Comparison of ENCODE assay signal across 24 cellular contexts in the genomic region with DNA sequence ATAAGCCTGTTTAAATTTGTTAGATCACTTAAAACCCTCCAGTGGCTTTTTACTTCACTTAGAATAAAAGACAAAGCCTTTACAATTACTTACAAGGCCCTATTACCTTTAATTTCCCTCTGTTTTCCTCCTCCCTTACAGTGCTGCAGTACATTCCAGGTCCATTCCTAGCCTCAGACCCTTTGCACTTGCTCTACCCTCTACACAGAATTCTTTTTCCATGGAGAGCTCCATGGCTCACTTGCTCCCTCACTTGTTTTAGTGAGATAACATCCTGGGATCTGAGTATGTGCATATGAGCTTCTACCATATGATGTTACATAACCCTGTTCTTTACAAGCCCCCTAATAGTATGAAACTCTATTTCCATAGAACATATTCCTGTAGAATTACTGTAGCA. TPM values are rescaled to one million over a fixed set of nuclear protein-coding genes. Genes with fewer than 3 reads are reported as not detected.
"Had no signal": no experiment of that assay in that cellular context is flagged by ENCODE, and none has a peak within 500 bp of the region (broad histone marks: within the 10 kb centered on the region; RNA-seq: fewer than 3 reads in every experiment).

No MANE protein-coding gene starts in this region.

- H2AFZ ChIP-seq: hepatocyte had no signal

- H3K4me1 Mint-ChIP-seq: naive thymus-derived CD4-positive, alpha-beta T cell had no signal

- H3K9me3 Mint-ChIP-seq: naive thymus-derived CD4-positive, alpha-beta T cell had no signal

- H3K4me3 ChIP-seq: dorsolateral prefrontal cortex, hepatocyte, sigmoid colon, skin epidermis, stomach, thoracic aorta had no signal

- H3K36me3 Mint-ChIP-seq: naive thymus-derived CD4-positive, alpha-beta T cell had no signal

- DNase-seq: cortex of kidney; dorsolateral prefrontal cortex; effector CD8-positive, alpha-beta T cell; head of caudate nucleus; kidney; left colon; left ventricle myocardium superior; naive thymus-derived CD4-positive, alpha-beta T cell; posterior cingulate gyrus; sigmoid colon; stimulated activated CD4-positive, alpha-beta T cell treated with anti-CD3 and anti-CD28 coated beads, Interleukin-2, amount 100 ng/mL, for 24 hours; stimulated activated naive CD4-positive, alpha-beta T cell; stomach; substantia nigra; trophoblast cell had no signal

- H3K9me3 ChIP-seq: neutrophil, sigmoid colon, thoracic aorta had no signal

- H3K4me3 Mint-ChIP-seq: naive thymus-derived CD4-positive, alpha-beta T cell had no signal

- ATAC-seq: esophagus mucosa; left colon; left ventricle myocardium superior; naive thymus-derived CD4-positive, alpha-beta T cell had no signal

- H3K27ac Mint-ChIP-seq: naive thymus-derived CD4-positive, alpha-beta T cell had no signal

- H3K27ac ChIP-seq: dorsolateral prefrontal cortex, hepatocyte, neutrophil, sigmoid colon, skin epidermis, stomach, thoracic aorta had no signal

- H3K79me2 ChIP-seq: hepatocyte had no signal

- H3K27me3 ChIP-seq: dorsolateral prefrontal cortex, hepatocyte, neutrophil, sigmoid colon, stomach had no signal

- H3K36me3 ChIP-seq: neutrophil had no signal

- H3K4me2 ChIP-seq: hepatocyte had no signal

RNA-seq across cellular contexts. Expression of a gene that starts 24.4 kb away (rescaled TPM):
- total RNA-seq: mononuclear cell; naive thymus-derived CD4-positive, alpha-beta T cell had no signal
- polyA plus RNA-seq: naive thymus-derived CD4-positive, alpha-beta T cell had no signal

RNA-seq across cellular contexts. Expression of a gene that starts 24.6 kb away (rescaled TPM):
- total RNA-seq: esophagus mucosa, left ventricle myocardium superior, lung microvascular endothelial cell, mesenteric fat pad, osteocyte, thoracic aorta had no signal
- polyA plus RNA-seq: hepatocyte; naive thymus-derived CD4-positive, alpha-beta T cell; stomach had no signal
